ENCODE assay signal across 8 cellular contexts in genomic region chr16:49876716-49877129, GRCh38. TPM values are rescaled to one million over a fixed set of nuclear protein-coding genes. Genes with fewer than 3 reads are reported as not detected.
A peak's percentile ranks its signal among the peaks of the same experiment; 100 is the strongest.
DNase-seq lines count a peak whose midpoint lies in the region; ATAC-seq, FAIRE-seq and TF ChIP-seq lines count a peak whose summit lies in the region.

No MANE protein-coding gene starts in this region.

- no peak for ATAC-seq in HG03442 (IDR thresholded peaks at IDR 0.05; ENCODE audit: unreplicated experiment)

- H3K9ac ChIP-seq in neural cell (ENCODE audit: low read length), result no peak overlapping the region

- H3K27ac ChIP-seq in esophagus muscularis mucosa (replicated peaks in 1 of 4), result peak overlapping the region in 1 of 4 donors; percentile 22
- H3K27ac ChIP-seq in neural cell (ENCODE audit: low read length), result no peak overlapping the region

- no peaks in the 10 kb centered on the region for H4K20me1 ChIP-seq in neural cell (ENCODE audit: insufficient read depth)

- no peaks in the 10 kb centered on the region for H3K4me1 Mint-ChIP-seq in T-helper 2 cell treated with Interferon-gamma antibody and Interleukin-4, amounts not matched to agents 5 μg/mL and 100 μg/mL, for 36 hours (ENCODE audit: low read depth)

- no peak overlapping the region for H3K4me2 ChIP-seq in neural cell (ENCODE audit: low read length)

- 9% methylated on average over 10 of the region's 22 CpGs for WGBS in esophagus muscularis mucosa

- peak overlapping the region; percentile 45 to 57 (median 50) for H3K4me3 ChIP-seq in esophagus muscularis mucosa
- H3K4me3 ChIP-seq in neural cell (ENCODE audit: low read length), result no peak overlapping the region

- FAIRE-seq in GM19239 (lab: Jason Lieb, UNC), result no peak

- H3K4me3 Mint-ChIP-seq in T-helper 2 cell treated with Interferon-gamma antibody and Interleukin-4, amounts not matched to agents 5 μg/mL and 100 μg/mL, for 36 hours, result no peak overlapping the region

- peak; percentile 81 for DNase-seq in AG08395 (ENCODE audit: low spot score)
- DNase-seq in GM19239 (ENCODE audit: insufficient read length, low spot score), result peak; percentile 81
- peak; percentile 21 for DNase-seq in T-helper 2 cell treated with Interferon-gamma antibody and Interleukin-4, amounts not matched to agents 5 μg/mL and 100 μg/mL, for 36 hours (ENCODE audit: low spot score)
- no peak for DNase-seq in esophagus muscularis mucosa (ENCODE audit: extremely low spot score)
- DNase-seq in T-helper 9 cell, result no peak
- no peak for DNase-seq in cortex of kidney (lab: John Stamatoyannopoulos, UW)

- H3K27me3 Mint-ChIP-seq in T-helper 2 cell treated with Interferon-gamma antibody and Interleukin-4, amounts not matched to agents 5 μg/mL and 100 μg/mL, for 36 hours (ENCODE audit: low read depth), result peaks cover 23% of the 10 kb centered on the region

- H3K9me3 ChIP-seq in esophagus muscularis mucosa (no peaks in the 10 kb centered on the region), neural cell (ENCODE audit: low read length) (no peaks in the 10 kb centered on the region)

- H2AFZ ChIP-seq in neural cell (ENCODE audit: low read depth, low read length), result no peak overlapping the region

- no peaks in the 10 kb centered on the region for H3F3A ChIP-seq in neural cell (ENCODE audit: insufficient read depth, low read length, poor library complexity, severe bottlenecking)

- no peak for TF ChIP-seq POLR2A in esophagus muscularis mucosa (IDR thresholded peaks at IDR 0.05; ENCODE audit: low read depth)

- no peaks in the 10 kb centered on the region for H3K36me3 Mint-ChIP-seq in T-helper 2 cell treated with Interferon-gamma antibody and Interleukin-4, amounts not matched to agents 5 μg/mL and 100 μg/mL, for 36 hours (ENCODE audit: low read depth)

- peaks cover 0 to 13% (median 11%) of the 10 kb centered on the region in 4 donors for H3K4me1 ChIP-seq in esophagus muscularis mucosa

- no peaks in the 10 kb centered on the region for H3K79me2 ChIP-seq in neural cell (replicated peaks; ENCODE audit: insufficient read depth, low read length)

- no peaks in the 10 kb centered on the region for H3K9me3 Mint-ChIP-seq in T-helper 2 cell treated with Interferon-gamma antibody and Interleukin-4, amounts not matched to agents 5 μg/mL and 100 μg/mL, for 36 hours

- no peak overlapping the region for H3K27ac Mint-ChIP-seq in T-helper 2 cell treated with Interferon-gamma antibody and Interleukin-4, amounts not matched to agents 5 μg/mL and 100 μg/mL, for 36 hours

- H3K27me3 ChIP-seq in esophagus muscularis mucosa, result peaks cover 0 to 23% (median 0%) of the 10 kb centered on the region in 4 donors
- H3K27me3 ChIP-seq in neural cell (ENCODE audit: insufficient read depth, low read depth, low read length), result peaks cover 4% of the 10 kb centered on the region

- peak in 2 of 3 experiments; percentile 72 to 89 for TF ChIP-seq CTCF in esophagus muscularis mucosa (IDR thresholded peaks at IDR 0.05)
- TF ChIP-seq CTCF in neural cell (IDR thresholded peaks at IDR 0.05; ENCODE audit: poor library complexity, severe bottlenecking), result peak; percentile 29

- H3K36me3 ChIP-seq in esophagus muscularis mucosa (no peaks in the 10 kb centered on the region), neural cell (ENCODE audit: insufficient read depth, low read length) (no peaks in the 10 kb centered on the region)

- TF ChIP-seq EP300 in esophagus muscularis mucosa (IDR thresholded peaks at IDR 0.05), result no peak
- no peak for TF ChIP-seq EP300 in neural cell (conservative IDR thresholded peaks at IDR 0.05; ENCODE audit: poor library complexity, severe bottlenecking)

- no peak for TF ChIP-seq RAD21 in neural cell (conservative IDR thresholded peaks at IDR 0.05)

- no peaks in the 10 kb centered on the region for H3K9me2 ChIP-seq in neural cell (ENCODE audit: insufficient read depth, low read length)

- intact Hi-C loops in esophagus muscularis mucosa (cut with DNase I), result loop anchor here (5.0 kb wide), 2 partner anchors 269 to 469 kb away; no protein-coding TSS in a partner anchor

TF ChIP-seq in neural cell, 6 proteins besides CTCF, POLR2A, EP300 and RAD21:
- TF ChIP-seq MXI1 (conservative IDR thresholded peaks at IDR 0.05; ENCODE audit: poor library complexity, severe bottlenecking), result no peak
- TF ChIP-seq TAF1 (IDR thresholded peaks at IDR 0.05; ENCODE audit: low read depth), result no peak
- no peak for TF ChIP-seq REST (IDR thresholded peaks at IDR 0.05; ENCODE audit: borderline replicate concordance)
- TF ChIP-seq POLR2AphosphoS5 (IDR thresholded peaks at IDR 0.05), result no peak
- TF ChIP-seq SMC3 (conservative IDR thresholded peaks at IDR 0.05; ENCODE audit: poor library complexity), result no peak
- TF ChIP-seq EZH2 (IDR thresholded peaks at IDR 0.05; ENCODE audit: borderline replicate concordance, insufficient read depth, low read length, poor library complexity, severe bottlenecking), result no peak

RNA-seq across cellular contexts. Expression of gene ZNF423, which starts 20.8 kb away (rescaled TPM):
- total RNA-seq in esophagus muscularis mucosa, result 10 to 100 TPM in 2 of 4 donors, 1 to 10 TPM in 2; 8.7 to 22.5 (median 10.3) TPM
- 3.0 and 4.5 TPM in 2 replicates for polyA plus RNA-seq in neural cell
- polyA minus RNA-seq in neural cell, result 14.9 and 16.7 TPM in 2 replicates

Comparison
In these comparisons a context has a peak if more than half of its experiments do, and no peak if none do; other contexts are left out.
1. DNase-seq: peak in AG08395 (single experiment), GM19239 (single experiment) and T-helper 2 cell treated with Interferon-gamma antibody and Interleukin-4, amounts not matched to agents 5 μg/mL and 100 μg/mL, for 36 hours (single experiment); none in esophagus muscularis mucosa (single experiment), T-helper 9 cell (single experiment) and cortex of kidney (single experiment).